ENCODE assay signal across 28 cellular contexts in genomic region chr9:130288393-130288792, GRCh38. TPM values are rescaled to one million over a fixed set of nuclear protein-coding genes. Genes with fewer than 3 reads are reported as not detected.
DNase-seq lines count a peak whose midpoint lies in the region; FAIRE-seq and TF ChIP-seq lines count a peak whose summit lies in the region.
"Had no signal": no experiment of that assay in that cellular context is flagged by ENCODE, and none has a peak within 500 bp of the region (broad histone marks: within the 10 kb centered on the region; RNA-seq: fewer than 3 reads in every experiment).

No MANE protein-coding gene starts in this region.

- H3K4me3 ChIP-seq in endodermal cell (ENCODE audit: low read length) (no peak overlapping the region), sigmoid colon (no peak overlapping the region), kidney (ENCODE audit: low read length in 2 of 2) (no peak overlapping the region)
- H3K4me3 ChIP-seq: K562, ovary, Peyer's patch, SJSA1 had no signal

- no peaks in the 10 kb centered on the region for H3K9me3 Mint-ChIP-seq in endodermal cell
- H3K9me3 Mint-ChIP-seq: activated CD4-positive, alpha-beta memory T cell treated with anti-CD3 and anti-CD28 coated beads, Interleukin-2, amount 10 ng/mL, durations not matched to agents 7 days and 5 days; activated naive CD8-positive, alpha-beta T cell treated with anti-CD3 and anti-CD28 coated beads, Interleukin-2, amount 50 U/mL, for 24 hours; CD8-positive, alpha-beta memory T cell; immature natural killer cell; nephron; stimulated activated naive CD8-positive, alpha-beta T cell treated with anti-CD3 and anti-CD28 coated beads, Interleukin-15, amount 100 ng/mL, for 72 hours; T-cell had no signal

- H3K4me3 Mint-ChIP-seq in endodermal cell, result no peak overlapping the region
- H3K4me3 Mint-ChIP-seq: activated CD4-positive, alpha-beta memory T cell treated with anti-CD3 and anti-CD28 coated beads, Interleukin-2, amount 10 ng/mL, durations not matched to agents 7 days and 5 days; activated naive CD8-positive, alpha-beta T cell treated with anti-CD3 and anti-CD28 coated beads, Interleukin-2, amount 50 U/mL, for 24 hours; CD8-positive, alpha-beta memory T cell; immature natural killer cell; stimulated activated naive CD8-positive, alpha-beta T cell treated with anti-CD3 and anti-CD28 coated beads, Interleukin-15, amount 100 ng/mL, for 72 hours; T-cell had no signal

- DNase-seq in NCI-H2171 treated with DMSO at 0.1 percent for 48 hours (lab: John Stamatoyannopoulos, UW), result peak; percentile 38
- DNase-seq in NCI-H2171 (lab: John Stamatoyannopoulos, UW), result no peak
- DNase-seq in DMS79 (lab: John Stamatoyannopoulos, UW), result peak; percentile 84
- peak; percentile 43 for DNase-seq in endodermal cell
- peak; percentile 79 for DNase-seq in sigmoid colon
- DNase-seq in HPDE6-E6E7 (ENCODE audit: extremely low spot score), result no peak
- no peak for DNase-seq in activated T-cell treated with anti-CD3 and anti-CD28 coated beads for 4 hours
- no peak for DNase-seq in kidney
- DNase-seq: activated CD4-positive, alpha-beta memory T cell treated with anti-CD3 and anti-CD28 coated beads, Interleukin-2, amount 10 ng/mL, durations not matched to agents 7 days and 5 days; activated gamma-delta T cell treated with Interleukin-2 at 50 U/mL for 16 hours; activated naive CD8-positive, alpha-beta T cell treated with anti-CD3 and anti-CD28 coated beads, Interleukin-2, amount 50 U/mL, for 24 hours; CD8-positive, alpha-beta memory T cell; GOT3; head of caudate nucleus; immature natural killer cell; MM.1S; stimulated activated naive CD8-positive, alpha-beta T cell treated with anti-CD3 and anti-CD28 coated beads, Interleukin-15, amount 100 ng/mL, for 72 hours; T-cell; trophoblast cell had no signal

- H3K4me1 ChIP-seq in endodermal cell (ENCODE audit: control insufficient read depth, insufficient read depth, low read length) (no peaks in the 10 kb centered on the region), sigmoid colon (peaks cover 0 to 86% (median 66%) of the 10 kb centered on the region in 4 donors), kidney (ENCODE audit: control insufficient read depth in 1 of 2, insufficient read depth in 1 of 2, low read depth in 1 of 2, low read length in 2 of 2) (no peaks in the 10 kb centered on the region)
- H3K4me1 ChIP-seq: SJSA1 had no signal

- H3K27ac ChIP-seq in endodermal cell (ENCODE audit: low read depth, low read length) (no peak overlapping the region), sigmoid colon (peak overlapping the region in 3 of 4 donors; percentile 56 to 95 (median 91)), kidney (ENCODE audit: low read depth in 2 of 2, low read length in 2 of 2) (no peak overlapping the region)
- H3K27ac ChIP-seq: epithelial cell of prostate, ovary, SJSA1 had no signal

- no peaks in the 10 kb centered on the region for H3K36me3 Mint-ChIP-seq in endodermal cell (ENCODE audit: low read depth)
- H3K36me3 Mint-ChIP-seq: CD8-positive, alpha-beta memory T cell; immature natural killer cell; T-cell had no signal

- peaks cover 6% of the 10 kb centered on the region for H3K4me1 Mint-ChIP-seq in endodermal cell
- H3K4me1 Mint-ChIP-seq: activated CD4-positive, alpha-beta memory T cell treated with anti-CD3 and anti-CD28 coated beads, Interleukin-2, amount 10 ng/mL, durations not matched to agents 7 days and 5 days; activated naive CD8-positive, alpha-beta T cell treated with anti-CD3 and anti-CD28 coated beads, Interleukin-2, amount 50 U/mL, for 24 hours; CD8-positive, alpha-beta memory T cell; immature natural killer cell; stimulated activated naive CD8-positive, alpha-beta T cell treated with anti-CD3 and anti-CD28 coated beads, Interleukin-15, amount 100 ng/mL, for 72 hours; T-cell had no signal

- intact Hi-C loops in sigmoid colon (cut with DNase I), result loop anchor here (5.0 kb wide), 1 partner anchor 39 kb away; no protein-coding TSS in a partner anchor
- intact Hi-C loops in kidney (cut with DNase I), result no loop called here

- H3K9me3 ChIP-seq in endodermal cell (ENCODE audit: control insufficient read depth, low read length), result no peaks in the 10 kb centered on the region
- H3K9me3 ChIP-seq in sigmoid colon, result no peaks in the 10 kb centered on the region
- no peaks in the 10 kb centered on the region for H3K9me3 ChIP-seq in kidney (ENCODE audit: control insufficient read depth in 1 of 2, low read length in 2 of 2)
- H3K9me3 ChIP-seq: ovary, Peyer's patch, SJSA1 had no signal

- H3K27ac Mint-ChIP-seq in endodermal cell, result no peak overlapping the region
- H3K27ac Mint-ChIP-seq: activated CD4-positive, alpha-beta memory T cell treated with anti-CD3 and anti-CD28 coated beads, Interleukin-2, amount 10 ng/mL, durations not matched to agents 7 days and 5 days; activated naive CD8-positive, alpha-beta T cell treated with anti-CD3 and anti-CD28 coated beads, Interleukin-2, amount 50 U/mL, for 24 hours; CD8-positive, alpha-beta memory T cell; immature natural killer cell; nephron; stimulated activated naive CD8-positive, alpha-beta T cell treated with anti-CD3 and anti-CD28 coated beads, Interleukin-15, amount 100 ng/mL, for 72 hours; T-cell had no signal

- no peak for TF ChIP-seq POLR2A in sigmoid colon (IDR thresholded peaks at IDR 0.05)

- 88 to 91% methylated on average over 6 of the region's 6 CpGs for WGBS in endodermal cell (ENCODE audit: insufficient coverage in 1 of 2, insufficient read length in 1 of 2), 2 experiments
- WGBS in sigmoid colon, 2 donors, result 51 to 75% methylated on average over 6 of the region's 6 CpGs

- no peaks in the 10 kb centered on the region for H3K27me3 ChIP-seq in endodermal cell (ENCODE audit: control insufficient read depth, insufficient read depth, low read length, poor library complexity, severe bottlenecking)
- no peaks in the 10 kb centered on the region for H3K27me3 ChIP-seq in sigmoid colon
- H3K27me3 ChIP-seq: ovary, Peyer's patch had no signal

- H3K27me3 Mint-ChIP-seq in endodermal cell (ENCODE audit: insufficient read depth), result no peaks in the 10 kb centered on the region

- no peak for TF ChIP-seq EP300 in sigmoid colon (IDR thresholded peaks at IDR 0.05)

- H3K36me3 ChIP-seq in endodermal cell (ENCODE audit: control insufficient read depth, insufficient read depth, low read length), result no peaks in the 10 kb centered on the region
- peaks cover 0 to 14% (median 3%) of the 10 kb centered on the region in 4 donors for H3K36me3 ChIP-seq in sigmoid colon
- no peaks in the 10 kb centered on the region for H3K36me3 ChIP-seq in kidney (ENCODE audit: control insufficient read depth in 1 of 2, insufficient read depth in 2 of 2, low read length in 2 of 2)
- H3K36me3 ChIP-seq: ovary, Peyer's patch, SJSA1 had no signal

- H3K9ac ChIP-seq in endodermal cell (ENCODE audit: extremely low read depth, low read length, poor library complexity, severe bottlenecking), result no peak overlapping the region
- H3K9ac ChIP-seq in kidney (ENCODE audit: low read length in 2 of 2), result no peak overlapping the region

- no peak for FAIRE-seq in kidney (lab: Jason Lieb, UNC)
- FAIRE-seq: A204.1, GM18507, K562 had no signal

- TF ChIP-seq CTCF in endodermal cell (conservative IDR thresholded peaks at IDR 0.05) (no peak), sigmoid colon (IDR thresholded peaks at IDR 0.05) (no peak), kidney (IDR thresholded peaks at IDR 0.05; ENCODE audit: borderline replicate concordance, extremely low read depth, insufficient read depth) (no peak)

RNA-seq across cellular contexts. Expression of gene HMCN2, which starts 22.8 kb away (rescaled TPM):
- 1 to 10 TPM; 3.3 to 3.9 TPM for total RNA-seq in endodermal cell
- polyA plus RNA-seq in endodermal cell (2013, experiment 1 of 2), result 0.57 TPM
- 0.33 TPM for polyA plus RNA-seq in endodermal cell (2013, experiment 2 of 2)
- total RNA-seq in sigmoid colon, result 100 to 1,000 TPM in 1 of 4 donors, 10 to 100 TPM in 2, 1 to 10 TPM in 1; 8.2 to 106 (median 35.7) TPM
- polyA plus RNA-seq in sigmoid colon, result 10 to 100 TPM in 1 of 3 donors, 1 to 10 TPM in 2; 3.6 to 44.0 (median 6.0) TPM
- total RNA-seq in kidney, result 8.6 TPM
- polyA plus RNA-seq in kidney (ENCODE audit: insufficient read depth, low read depth, low replicate concordance), result 0.99 TPM
- total RNA-seq: activated CD4-positive, alpha-beta memory T cell treated with anti-CD3 and anti-CD28 coated beads, Interleukin-2, amount 10 ng/mL, durations not matched to agents 7 days and 5 days; CD8-positive, alpha-beta memory T cell; K562; mononuclear cell had no signal
- polyA plus RNA-seq: CD8-positive, alpha-beta memory T cell; immature natural killer cell had no signal

Comparison
In these comparisons a context has a peak if more than half of its experiments do, and no peak if none do; other contexts are left out.
1. DNase-seq: peak in NCI-H2171 treated with DMSO at 0.1 percent for 48 hours (single experiment), DMS79 (single experiment), endodermal cell (single experiment) and sigmoid colon (single experiment); none in NCI-H2171 (single experiment), HPDE6-E6E7 (single experiment), activated T-cell treated with anti-CD3 and anti-CD28 coated beads for 4 hours (single experiment) and kidney (single experiment).
2. H3K27ac ChIP-seq: peak in sigmoid colon (3 of 4); none in endodermal cell (single experiment) and kidney (0 of 2).